12 cellular contexts compared by ENCODE assay signal in the genomic region with DNA sequence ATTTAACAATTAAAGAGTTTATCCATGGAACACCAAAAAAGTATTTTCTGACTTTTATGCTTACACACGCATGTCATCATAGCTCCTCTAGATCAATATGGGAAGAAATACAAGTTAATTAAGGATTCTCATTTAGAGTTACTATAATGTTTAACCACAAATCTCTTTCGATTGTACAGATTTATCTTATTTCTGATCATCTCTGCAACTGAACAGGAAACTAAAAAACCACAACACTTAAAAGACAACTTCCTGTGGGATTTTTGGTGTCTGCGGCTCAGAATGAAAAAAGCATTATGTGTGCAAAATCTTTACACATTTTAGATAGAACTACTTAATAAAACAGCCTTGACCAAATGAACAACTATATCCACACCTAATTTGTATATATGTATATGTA. TPM values are rescaled to one million over a fixed set of nuclear protein-coding genes. Genes with fewer than 3 reads are reported as not detected.
A peak's percentile ranks its signal among the peaks of the same experiment; 100 is the strongest.
DNase-seq lines count a peak whose midpoint lies in the region; ATAC-seq, FAIRE-seq and TF ChIP-seq lines count a peak whose summit lies in the region.
"Had no signal": no experiment of that assay in that cellular context is flagged by ENCODE, and none has a peak within 500 bp of the region (broad histone marks: within the 10 kb centered on the region; RNA-seq: fewer than 3 reads in every experiment).

No MANE protein-coding gene starts in this region.

- no peak overlapping the region for H3K27ac ChIP-seq in vagina
- H3K27ac ChIP-seq: SJSA1 had no signal

- H3K4me1 ChIP-seq in vagina, result peaks cover 10% of the 10 kb centered on the region

- H3K4me3 Mint-ChIP-seq in activated CD4-positive, alpha-beta T cell treated with anti-CD3 and anti-CD28 coated beads, Interleukin-2, amount 10 ng/mL, durations not matched to agents 24 days and 14 days, result no peak overlapping the region
- H3K4me3 Mint-ChIP-seq in immature natural killer cell, result peak overlapping the region; percentile 0 to 56 (median 31)
- H3K4me3 Mint-ChIP-seq: H9 had no signal

- H3K4me3 ChIP-seq in vagina, result no peak overlapping the region
- H3K4me3 ChIP-seq: SJSA1 had no signal

- H3K27me3 ChIP-seq in vagina, result no peaks in the 10 kb centered on the region
- H3K27me3 ChIP-seq: SJSA1 had no signal

- H3K27ac Mint-ChIP-seq in activated CD4-positive, alpha-beta T cell treated with anti-CD3 and anti-CD28 coated beads, Interleukin-2, amount 10 ng/mL, durations not matched to agents 24 days and 14 days, result peak overlapping the region; percentile 35
- H3K27ac Mint-ChIP-seq in immature natural killer cell, result peak overlapping the region in 2 of 6 donors; percentile 17 to 37
- H3K27ac Mint-ChIP-seq: H9 had no signal

- TF ChIP-seq POLR2A in vagina (IDR thresholded peaks at IDR 0.05), result no peak

- DNase-seq in activated CD4-positive, alpha-beta T cell treated with anti-CD3 and anti-CD28 coated beads, Interleukin-2, amount 10 ng/mL, durations not matched to agents 24 days and 14 days, result peak; percentile 78
- DNase-seq in activated CD4-positive, alpha-beta T cell treated with anti-CD3 and anti-CD28 coated beads, Interleukin-2, amount 50 U/mL, for 48 hours, result no peak
- DNase-seq in RCC 7860 (ENCODE audit: low spot score) (peak; percentile 20), immature natural killer cell (peak; percentile 53 to 59 (median 57)), vagina (ENCODE audit: extremely low spot score in 2 of 2) (no peak), SIG-M5 treated with dmso at 0.1 percent for 504 hours (lab: John Stamatoyannopoulos, UW; ENCODE audit: unreplicated experiment) (no peak)
- DNase-seq: effector CD8-positive, alpha-beta T cell; H9; NCI-H2107 had no signal

- peaks cover 8% of the 10 kb centered on the region for H3K9me3 Mint-ChIP-seq in activated CD4-positive, alpha-beta T cell treated with anti-CD3 and anti-CD28 coated beads, Interleukin-2, amount 10 ng/mL, durations not matched to agents 24 days and 14 days
- peaks cover 6 to 30% (median 16%) of the 10 kb centered on the region in 6 donors for H3K9me3 Mint-ChIP-seq in immature natural killer cell
- H3K9me3 Mint-ChIP-seq: H9 had no signal

- H3K27me3 Mint-ChIP-seq in activated CD4-positive, alpha-beta T cell treated with anti-CD3 and anti-CD28 coated beads, Interleukin-2, amount 10 ng/mL, durations not matched to agents 24 days and 14 days, result peaks cover 54% of the 10 kb centered on the region
- H3K27me3 Mint-ChIP-seq in immature natural killer cell (ENCODE audit: low read depth in 3 of 3), result peaks cover 17 to 32% (median 22%) of the 10 kb centered on the region in 3 donors

- intact Hi-C loops in activated CD4-positive, alpha-beta T cell treated with anti-CD3 and anti-CD28 coated beads, Interleukin-2, amount 10 ng/mL, durations not matched to agents 24 days and 14 days (cut with micrococcal nuclease), result no loop called here
- intact Hi-C loops in vagina (cut with DNase I), result no loop called here

- H3K9me3 ChIP-seq in vagina, result no peaks in the 10 kb centered on the region
- H3K9me3 ChIP-seq: SJSA1 had no signal

- H3K36me3 Mint-ChIP-seq in activated CD4-positive, alpha-beta T cell treated with anti-CD3 and anti-CD28 coated beads, Interleukin-2, amount 10 ng/mL, durations not matched to agents 24 days and 14 days (ENCODE audit: low read depth), result peaks cover 7% of the 10 kb centered on the region
- H3K36me3 Mint-ChIP-seq in immature natural killer cell, result peaks cover 0 to 4% (median 3%) of the 10 kb centered on the region in 3 donors

- peaks cover 7% of the 10 kb centered on the region for H3K4me1 Mint-ChIP-seq in activated CD4-positive, alpha-beta T cell treated with anti-CD3 and anti-CD28 coated beads, Interleukin-2, amount 10 ng/mL, durations not matched to agents 24 days and 14 days
- H3K4me1 Mint-ChIP-seq in immature natural killer cell, result peaks cover 26 to 36% of the 10 kb centered on the region in 2 donors

- no peaks in the 10 kb centered on the region for H3K36me3 ChIP-seq in vagina

- TF ChIP-seq CTCF in vagina (IDR thresholded peaks at IDR 0.05), result no peak

- FAIRE-seq in RCC 7860 (lab: Jason Lieb, UNC), result peak; percentile 80

- ATAC-seq in GM21786 (IDR thresholded peaks at IDR 0.05; ENCODE audit: unreplicated experiment) (peak; percentile 39), GM21717 (IDR thresholded peaks at IDR 0.05; ENCODE audit: unreplicated experiment) (no peak)

RNA-seq across cellular contexts. Expression of a gene that starts 2.9 kb away (rescaled TPM):
- total RNA-seq in activated CD4-positive, alpha-beta T cell treated with anti-CD3 and anti-CD28 coated beads, Interleukin-2, amount 10 ng/mL, durations not matched to agents 24 days and 14 days, result not detected in 2 replicates
- polyA plus RNA-seq in immature natural killer cell, result not detected
- total RNA-seq in vagina, result 110 TPM

Comparison
In these comparisons a context has a peak if more than half of its experiments do, and no peak if none do; other contexts are left out.
1. DNase-seq: peak in activated CD4-positive, alpha-beta T cell treated with anti-CD3 and anti-CD28 coated beads, Interleukin-2, amount 10 ng/mL, durations not matched to agents 24 days and 14 days (single experiment), RCC 7860 (single experiment) and immature natural killer cell (3 of 3); none in activated CD4-positive, alpha-beta T cell treated with anti-CD3 and anti-CD28 coated beads, Interleukin-2, amount 50 U/mL, for 48 hours (0 of 2), vagina (0 of 2) and SIG-M5 treated with dmso at 0.1 percent for 504 hours (single experiment).
2. RNA of a gene that starts 2.9 kb away (total RNA-seq): 110 TPM in vagina (single experiment); not detected in activated CD4-positive, alpha-beta T cell treated with anti-CD3 and anti-CD28 coated beads, Interleukin-2, amount 10 ng/mL, durations not matched to agents 24 days and 14 days; every median in the first group is over 100 times any median in the second.